Comparison of ENCODE assay signal across 12 cellular contexts in the genomic region with DNA sequence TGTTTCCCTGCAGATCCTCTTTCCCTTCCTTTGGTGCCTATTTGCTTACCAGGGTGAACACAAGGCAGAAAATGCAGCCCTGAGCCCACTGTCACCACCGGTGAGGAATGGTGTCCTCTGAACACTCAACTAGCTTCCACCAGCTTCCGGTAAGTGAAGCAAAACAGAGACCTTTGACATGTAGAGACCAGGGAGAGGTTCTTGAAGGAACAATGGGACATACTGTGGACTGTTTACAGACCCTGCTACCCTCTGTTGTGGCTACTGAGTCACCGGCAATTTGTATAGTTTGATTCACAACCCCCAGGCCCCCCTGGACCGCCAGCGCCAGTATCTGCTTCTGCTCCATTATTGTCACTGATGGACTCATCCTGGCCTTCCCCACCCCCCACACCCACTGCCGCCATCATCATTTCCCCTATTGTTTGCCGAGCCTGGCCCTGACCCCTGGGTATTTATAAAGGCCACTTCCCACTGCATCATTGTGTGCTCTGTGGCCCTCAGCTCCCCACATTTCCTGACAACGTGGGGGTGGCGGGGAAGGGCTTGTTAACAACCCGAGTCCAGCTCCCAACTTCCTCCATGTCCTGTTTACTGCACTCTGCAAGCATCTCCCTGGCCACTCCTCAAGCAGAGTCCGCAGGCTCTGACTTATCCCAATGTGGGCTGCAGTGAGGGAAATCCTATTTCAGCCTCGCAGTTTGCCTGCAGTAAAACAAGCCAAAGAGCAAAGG.
DNase-seq lines count a peak whose midpoint lies in the region; ATAC-seq and TF ChIP-seq lines count a peak whose summit lies in the region.
"Had no signal": no experiment of that assay in that cellular context is flagged by ENCODE, and none has a peak within 500 bp of the region (broad histone marks: within the 10 kb centered on the region; RNA-seq: fewer than 3 reads in every experiment).

No MANE protein-coding gene starts in this region.

- ATAC-seq in right lobe of liver: peak; percentile 67 to 80 (median 75)
- ATAC-seq in gastrocnemius medialis: peak; percentile 36 to 44
- ATAC-seq in GM21619 (IDR thresholded peaks at IDR 0.05; ENCODE audit: unreplicated experiment): no peak

- peak overlapping the region; percentile 43 for H3K27ac ChIP-seq in colonic mucosa
- peak overlapping the region in 1 of 3 donors; percentile 65 for H3K27ac ChIP-seq in right lobe of liver
- peak overlapping the region; percentile 9 to 63 (median 52) for H3K27ac ChIP-seq in gastrocnemius medialis

- POLR2A ChIA-PET in MCF 10A (lab: Yijun Ruan, JAX): interaction anchor here (0.6 kb wide), 1 partner anchor 380 kb away, joined by 4 read pairs; no protein-coding TSS in a partner anchor
- POLR2A ChIA-PET in activated CD4-positive, alpha-beta memory T cell treated with anti-CD3 and anti-CD28 coated beads for 36 hours (lab: Charles Lee): interaction anchor here (0.6 to 1.2 kb wide), 4 partner anchors 9 to 50 kb away, joined by 3 to 5 read pairs (median 4); no protein-coding TSS in a partner anchor

- no peaks in the 10 kb centered on the region for H3K36me3 ChIP-seq in colonic mucosa
- no peaks in the 10 kb centered on the region for H3K36me3 ChIP-seq in right lobe of liver
- no peaks in the 10 kb centered on the region for H3K36me3 ChIP-seq in gastrocnemius medialis

- CTCF ChIA-PET in MCF 10A (lab: Yijun Ruan, JAX): interaction anchor here (0.6 to 0.9 kb wide), 3 partner anchors 44 to 550 kb away, joined by 3 read pairs; no protein-coding TSS in a partner anchor
- CTCF ChIA-PET in activated CD4-positive, alpha-beta memory T cell treated with anti-CD3 and anti-CD28 coated beads for 36 hours (lab: Charles Lee): interaction anchor here (0.7 to 1.8 kb wide), 3 partner anchors 11 to 162 kb away, joined by 3 to 8 read pairs (median 3); no protein-coding TSS in a partner anchor

- TF ChIP-seq POLR2A in NB4 (IDR thresholded peaks at IDR 0.05; ENCODE audit: extremely low read depth, insufficient read length) (no peak), right lobe of liver (IDR thresholded peaks at IDR 0.05) (no peak), gastrocnemius medialis (IDR thresholded peaks at IDR 0.05) (no peak)

- DNase-seq in NB4 (ENCODE audit: low read depth) (peak; percentile 21), colonic mucosa (no peak), right lobe of liver (peak; percentile 63 to 83 (median 69)), gastrocnemius medialis (no peak), MCF 10A (ENCODE audit: unreplicated experiment) (no peak), chondrocyte (ENCODE audit: low spot score) (no peak)
- no peak for DNase-seq in activated CD4-positive, alpha-beta memory T cell treated with anti-CD3 and anti-CD28 coated beads for 36 hours
- DNase-seq: amniotic stem cell, NCI-H187 treated with DMSO at 0.1 percent for 48 hours had no signal

- H3K27me3 ChIP-seq in colonic mucosa: no peaks in the 10 kb centered on the region
- H3K27me3 ChIP-seq in right lobe of liver: no peaks in the 10 kb centered on the region
- no peaks in the 10 kb centered on the region for H3K27me3 ChIP-seq in gastrocnemius medialis

- H3K9me3 ChIP-seq in colonic mucosa (no peaks in the 10 kb centered on the region), right lobe of liver (no peaks in the 10 kb centered on the region), gastrocnemius medialis (no peaks in the 10 kb centered on the region)

- no peaks in the 10 kb centered on the region for H3K4me1 Mint-ChIP-seq in MCF 10A (ENCODE audit: insufficient read depth, unreplicated experiment)
- peaks cover 43% of the 10 kb centered on the region for H3K4me1 Mint-ChIP-seq in activated CD4-positive, alpha-beta memory T cell treated with anti-CD3 and anti-CD28 coated beads for 36 hours (ENCODE audit: low read depth)
- peaks cover 27% of the 10 kb centered on the region for H3K4me1 Mint-ChIP-seq in chondrocyte (ENCODE audit: low read depth)

- BruUV-seq in MCF 10A (replicated peaks; lab: Mats Ljungman, UMichigan): no TSS peak

- H3K36me3 Mint-ChIP-seq in MCF 10A (ENCODE audit: insufficient read depth, unreplicated experiment) (no peaks in the 10 kb centered on the region), chondrocyte (ENCODE audit: low read depth) (no peaks in the 10 kb centered on the region)
- H3K36me3 Mint-ChIP-seq in activated CD4-positive, alpha-beta memory T cell treated with anti-CD3 and anti-CD28 coated beads for 36 hours: no peaks in the 10 kb centered on the region

- H3K4me3 Mint-ChIP-seq in MCF 10A (ENCODE audit: unreplicated experiment) (no peak overlapping the region), chondrocyte (ENCODE audit: unreplicated experiment) (no peak overlapping the region)
- H3K4me3 Mint-ChIP-seq in activated CD4-positive, alpha-beta memory T cell treated with anti-CD3 and anti-CD28 coated beads for 36 hours: no peak overlapping the region
- H3K4me3 Mint-ChIP-seq: B cell had no signal

- no peak overlapping the region for H3K9ac ChIP-seq in colonic mucosa (ENCODE audit: low read depth in 2 of 2, low read length in 2 of 2)

- intact Hi-C loops in colonic mucosa (cut with DNase I): no loop called here
- intact Hi-C loops in right lobe of liver (cut with DNase I): no loop called here
- intact Hi-C loops in gastrocnemius medialis (cut with DNase I; ENCODE audit: low total_unique reads): no loop called here
- intact Hi-C loops in MCF 10A (cut with micrococcal nuclease): no loop called here
- intact Hi-C loops in activated CD4-positive, alpha-beta memory T cell treated with anti-CD3 and anti-CD28 coated beads for 36 hours (cut with micrococcal nuclease): no loop called here

- 23% methylated on average over 11 of the region's 12 CpGs for WGBS in right lobe of liver (ENCODE audit: insufficient coverage, low coverage, low lambda C conversion rate, missing lambda C conversion rate)

- H3K4me1 ChIP-seq in colonic mucosa (no peaks in the 10 kb centered on the region), right lobe of liver (peaks cover 0 to 6% (median 0%) of the 10 kb centered on the region in 4 donors), gastrocnemius medialis (no peaks in the 10 kb centered on the region)

- H3K27ac Mint-ChIP-seq in MCF 10A (ENCODE audit: low read depth, unreplicated experiment): no peak overlapping the region
- H3K27ac Mint-ChIP-seq in activated CD4-positive, alpha-beta memory T cell treated with anti-CD3 and anti-CD28 coated beads for 36 hours: no peak overlapping the region
- H3K27ac Mint-ChIP-seq in chondrocyte (ENCODE audit: unreplicated experiment): no peak overlapping the region
- H3K27ac Mint-ChIP-seq: B cell had no signal

- in situ Hi-C loops in gastrocnemius medialis (cut with MboI; ENCODE audit: low sequenced_read_pairs in 4 of 4): no loop called here

- TF ChIP-seq CTCF in NB4 (IDR thresholded peaks at IDR 0.05; ENCODE audit: low read depth, low read length): no peak
- no peak for TF ChIP-seq CTCF in colonic mucosa (IDR thresholded peaks at IDR 0.05)
- TF ChIP-seq CTCF in right lobe of liver (IDR thresholded peaks at IDR 0.05): no peak
- no peak for TF ChIP-seq CTCF in gastrocnemius medialis (IDR thresholded peaks at IDR 0.05 in 4 of 5, conservative IDR thresholded peaks at IDR 0.05 in 1 of 5)
- TF ChIP-seq CTCF in MCF 10A (IDR thresholded peaks at IDR 0.05; ENCODE audit: unreplicated experiment): no peak
- no peak for TF ChIP-seq CTCF in chondrocyte (IDR thresholded peaks at IDR 0.05)

- H3K9me3 Mint-ChIP-seq in MCF 10A (ENCODE audit: unreplicated experiment) (no peaks in the 10 kb centered on the region), chondrocyte (ENCODE audit: low read depth) (no peaks in the 10 kb centered on the region)
- H3K9me3 Mint-ChIP-seq in activated CD4-positive, alpha-beta memory T cell treated with anti-CD3 and anti-CD28 coated beads for 36 hours: no peaks in the 10 kb centered on the region

- H3K4me3 ChIP-seq in NB4 (ENCODE audit: low read depth, low read length) (no peak overlapping the region), colonic mucosa (no peak overlapping the region), right lobe of liver (no peak overlapping the region), gastrocnemius medialis (no peak overlapping the region)
- H3K4me3 ChIP-seq: smooth muscle cell had no signal

- no peaks in the 10 kb centered on the region for H3K27me3 Mint-ChIP-seq in MCF 10A (ENCODE audit: insufficient read depth, unreplicated experiment)
- H3K27me3 Mint-ChIP-seq in activated CD4-positive, alpha-beta memory T cell treated with anti-CD3 and anti-CD28 coated beads for 36 hours: no peaks in the 10 kb centered on the region
- H3K27me3 Mint-ChIP-seq in chondrocyte (ENCODE audit: low read depth): no peaks in the 10 kb centered on the region
- H3K27me3 Mint-ChIP-seq: B cell had no signal

Comparison
In these comparisons a context has a peak if more than half of its experiments do, and no peak if none do; other contexts are left out.
1. DNase-seq: peak in NB4 (single experiment) and right lobe of liver (3 of 3); none in colonic mucosa (single experiment), gastrocnemius medialis (0 of 2), MCF 10A (single experiment), activated CD4-positive, alpha-beta memory T cell treated with anti-CD3 and anti-CD28 coated beads for 36 hours (single experiment) and chondrocyte (single experiment).